ENCODE assay signal across 8 cellular contexts in the genomic region with DNA sequence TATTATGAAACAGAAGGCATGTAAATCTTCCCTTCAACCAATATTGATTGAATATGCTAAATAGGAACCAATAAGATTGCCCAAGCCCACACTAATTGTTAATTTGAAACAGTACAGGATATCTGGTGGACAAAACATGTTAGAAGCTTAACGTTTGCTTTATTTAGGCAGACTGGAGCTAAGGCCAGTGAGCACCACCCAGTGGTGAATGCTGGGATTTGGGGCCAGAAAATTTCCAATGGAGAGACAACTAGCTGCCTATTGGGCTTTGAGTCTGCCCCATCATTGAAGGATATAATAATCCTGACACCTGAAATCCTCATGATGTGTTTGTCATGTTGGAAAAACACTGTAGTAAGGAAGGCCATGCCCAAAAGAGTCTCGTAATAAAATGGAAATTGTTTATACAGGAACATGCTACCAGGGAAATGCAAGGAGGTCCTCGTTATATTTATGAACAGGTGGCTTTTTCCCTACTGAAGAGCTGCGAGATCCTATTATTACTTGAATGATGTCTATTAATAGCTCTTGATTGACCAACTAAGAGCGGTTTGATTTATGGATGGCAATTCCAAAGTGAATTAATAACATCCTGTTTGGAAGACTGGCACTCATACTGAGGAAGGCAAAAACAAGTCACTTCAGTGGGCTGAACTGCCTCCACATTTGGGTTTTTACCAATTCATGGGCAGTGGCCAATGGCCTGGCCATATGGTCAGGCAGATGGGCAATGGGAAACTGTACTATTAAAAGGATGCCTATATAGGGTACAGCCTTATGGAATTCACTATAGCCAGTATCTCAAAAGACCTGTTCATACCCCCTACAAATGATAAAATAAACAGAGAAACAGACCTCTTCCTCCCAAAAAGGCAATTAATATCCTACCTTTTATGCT. TPM values are rescaled to one million over a fixed set of nuclear protein-coding genes. Genes with fewer than 3 reads are reported as not detected.
A peak's percentile ranks its signal among the peaks of the same experiment; 100 is the strongest.
DNase-seq lines count a peak whose midpoint lies in the region; ATAC-seq and TF ChIP-seq lines count a peak whose summit lies in the region.

No MANE protein-coding gene starts in this region.

- peaks cover 8% of the 10 kb centered on the region for H3K9me3 ChIP-seq in adipocyte (ENCODE audit: control insufficient read depth, low read length)

- ATAC-seq in stimulated activated naive CD8-positive, alpha-beta T cell treated with anti-CD3 and anti-CD28 coated beads, Interleukin-15, Interleukin-2, amounts not matched to agents 100 U/mL and 50 U/mL, for 24 hours, result peak; percentile 23

- in situ Hi-C loops in GM13977 (cut with MboI; ENCODE audit: low pct_unique_long_range_greater_than_20kb, low sequenced_read_pairs, unreplicated experiment), result no loop called here

- H3K27me3 ChIP-seq in BJ (ENCODE audit: control insufficient read depth, insufficient read depth, low read length) (no peaks in the 10 kb centered on the region), adipocyte (replicated peaks; ENCODE audit: control insufficient read depth, insufficient read depth, low read length) (peaks cover 33% of the 10 kb centered on the region), kidney epithelial cell (ENCODE audit: control insufficient read depth, insufficient read depth, low read length) (no peaks in the 10 kb centered on the region)

- TF ChIP-seq CTCF in BJ (IDR thresholded peaks at IDR 0.05; ENCODE audit: insufficient read depth, low read depth, low read length) (peak; percentile 51), GM13977 (IDR thresholded peaks at IDR 0.05; ENCODE audit: extremely low read depth, insufficient read depth, missing control alignments) (peak; percentile 84), kidney epithelial cell (IDR thresholded peaks at IDR 0.05; ENCODE audit: insufficient read depth, low read length, poor library complexity, severe bottlenecking) (peak; percentile 85)

- CTCF ChIA-PET in BJ (lab: Yijun Ruan, JAX), result interaction anchor here (1.3 kb wide), 1 partner anchor 20 kb away, joined by 3 read pairs; no protein-coding TSS in a partner anchor

- H3K9ac ChIP-seq in adipocyte (ENCODE audit: low read length), result no peak overlapping the region

- H3K4me1 ChIP-seq in adipocyte (ENCODE audit: control insufficient read depth, insufficient read depth, low read length), result no peaks in the 10 kb centered on the region

- H3K4me3 ChIP-seq in BJ (ENCODE audit: low read depth, low read length) (no peak overlapping the region), adipocyte (ENCODE audit: low read length) (no peak overlapping the region), kidney epithelial cell (ENCODE audit: low read depth, low read length) (no peak overlapping the region)

- POLR2A ChIA-PET in BJ (lab: Charles Lee), result no interaction called here

- DNase-seq in BJ (ENCODE audit: low read depth) (no peak), GM13977 (ENCODE audit: low spot score) (peak; percentile 60), OCI-M2 (lab: John Stamatoyannopoulos, UW; ENCODE audit: unreplicated experiment) (peak; percentile 20), adipocyte (ENCODE audit: low read depth) (peak; percentile 26), kidney epithelial cell (ENCODE audit: low read depth) (no peak), NCI-H146 treated with DMSO at 0.1 percent for 48 hours (lab: John Stamatoyannopoulos, UW; ENCODE audit: unreplicated experiment) (no peak), NCI-H187 (lab: John Stamatoyannopoulos, UW) (no peak)
- peak; percentile 54 for DNase-seq in stimulated activated naive CD8-positive, alpha-beta T cell treated with anti-CD3 and anti-CD28 coated beads, Interleukin-15, Interleukin-2, amounts not matched to agents 100 U/mL and 50 U/mL, for 24 hours

- H3K36me3 ChIP-seq in BJ (ENCODE audit: control insufficient read depth, insufficient read depth, low read length) (no peaks in the 10 kb centered on the region), adipocyte (ENCODE audit: control insufficient read depth, insufficient read depth, low read length, severe bottlenecking) (no peaks in the 10 kb centered on the region), kidney epithelial cell (ENCODE audit: control insufficient read depth, insufficient read depth, low read length) (no peaks in the 10 kb centered on the region)

RNA-seq across cellular contexts. Expression of a gene that starts 8.7 kb away (rescaled TPM):
- polyA plus RNA-seq in BJ (2011; rRNA removed), result not detected in 2 replicates
- not detected in 2 replicates for polyA minus RNA-seq in BJ (2011; rRNA and poly(A)+ RNA removed)
- total RNA-seq in kidney epithelial cell, result 0.79 TPM in 1 of 2 replicates, not detected in the other

RNA-seq across cellular contexts. Expression of a gene that starts 34.7 kb away (rescaled TPM):
- polyA plus RNA-seq in BJ (2011; rRNA removed), result not detected in 2 replicates
- polyA minus RNA-seq in BJ (2011; rRNA and poly(A)+ RNA removed), result not detected in 2 replicates
- total RNA-seq in kidney epithelial cell, result not detected in 2 replicates

RNA-seq across cellular contexts. Expression of a gene that starts 51.8 kb away (rescaled TPM):
- not detected in 2 replicates for polyA plus RNA-seq in BJ (2011; rRNA removed)
- polyA minus RNA-seq in BJ (2011; rRNA and poly(A)+ RNA removed), result not detected in 2 replicates
- total RNA-seq in kidney epithelial cell, result 0.04 and 0.07 TPM in 2 replicates

Comparison
In these comparisons a context has a peak if more than half of its experiments do, and no peak if none do; other contexts are left out.
1. DNase-seq: peak in GM13977 (single experiment), OCI-M2 (single experiment), adipocyte (single experiment) and stimulated activated naive CD8-positive, alpha-beta T cell treated with anti-CD3 and anti-CD28 coated beads, Interleukin-15, Interleukin-2, amounts not matched to agents 100 U/mL and 50 U/mL, for 24 hours (single experiment); none in BJ (single experiment), kidney epithelial cell (single experiment), NCI-H146 treated with DMSO at 0.1 percent for 48 hours (single experiment) and NCI-H187 (0 of 2).
2. Peak in every context shown above with its lines, with median percentiles within 50 percentile points of each other: CTCF ChIP-seq.